ENCODE assay signal across 8 cellular contexts in the genomic region with DNA sequence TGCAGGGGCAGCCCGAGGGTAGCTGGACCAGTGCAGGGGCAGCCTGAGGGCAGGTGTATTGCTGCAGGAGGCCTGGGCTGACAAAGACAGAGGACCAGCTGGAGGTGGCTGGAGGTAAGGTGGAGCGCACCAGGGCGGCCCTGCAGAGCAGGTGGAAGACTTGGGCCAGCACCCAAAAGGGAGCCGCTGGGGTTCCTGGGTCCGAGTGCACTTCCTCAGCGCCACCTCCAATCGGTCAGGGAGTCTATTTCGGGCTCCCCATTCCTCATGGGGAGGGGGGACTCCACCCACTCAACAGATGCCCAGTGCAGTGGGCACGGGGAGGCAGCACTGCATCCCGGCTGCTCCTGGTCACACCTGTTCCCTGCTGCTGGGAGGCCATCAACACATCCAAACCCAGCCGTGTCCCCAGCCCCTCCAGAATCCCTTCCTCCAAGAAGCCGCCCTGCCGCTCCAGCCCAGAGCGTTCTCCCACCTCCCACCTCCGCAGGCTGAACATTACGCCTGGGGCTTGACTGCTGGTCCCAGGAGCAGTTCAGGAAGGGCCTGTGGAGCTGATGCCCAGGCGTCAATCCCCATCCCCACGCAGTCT. TPM values are rescaled to one million over a fixed set of nuclear protein-coding genes. Genes with fewer than 3 reads are reported as not detected.
DNase-seq lines count a peak whose midpoint lies in the region; ATAC-seq and TF ChIP-seq lines count a peak whose summit lies in the region.

No MANE protein-coding gene starts in this region.

- CTCF ChIA-PET in RWPE1 (lab: Yijun Ruan, JAX), result interaction anchor here (0.5 to 0.9 kb wide), 2 partner anchors 25 to 221 kb away, joined by 3 to 4 read pairs; no protein-coding TSS in a partner anchor

- no peak for DNase-seq in RWPE1 (ENCODE audit: low spot score)
- DNase-seq in fibroblast of lung (ENCODE audit: low read depth in 2 of 2), result no peak
- peak in 6 of 10 donors; percentile 19 to 92 (median 60) for DNase-seq in posterior cingulate gyrus
- no peak for DNase-seq in pons (ENCODE audit: low spot score)

- no peak overlapping the region for H3K27ac ChIP-seq in DOHH2 (ENCODE audit: low read depth, low read length)
- H3K27ac ChIP-seq in RWPE1, result peak overlapping the region; percentile 56
- no peak overlapping the region for H3K27ac ChIP-seq in fibroblast of lung (ENCODE audit: insufficient read depth, low read length)

- peaks cover 56% of the 10 kb centered on the region for H3K79me2 ChIP-seq in DOHH2 (ENCODE audit: control insufficient read depth, low read length)
- peaks cover 13% of the 10 kb centered on the region for H3K79me2 ChIP-seq in fibroblast of lung (ENCODE audit: control insufficient read depth, insufficient read depth, low read length)

- H4K20me1 ChIP-seq in DOHH2 (ENCODE audit: control insufficient read depth, insufficient read depth, low read depth, low read length) (peaks cover 13% of the 10 kb centered on the region; the same call in 1 of the 2 replicates), fibroblast of lung (ENCODE audit: control insufficient read depth, extremely low read depth, insufficient read depth, low read length) (no peaks in the 10 kb centered on the region)

- POLR2A ChIA-PET in RWPE1 (lab: Yijun Ruan, JAX; ENCODE audit: low non-redundant PET), result no interaction called here

- H2AFZ ChIP-seq in fibroblast of lung (ENCODE audit: low read length), result no peak overlapping the region

- peak overlapping the region; percentile 69 for H3K4me2 ChIP-seq in DOHH2 (ENCODE audit: low read length)
- H3K4me2 ChIP-seq in fibroblast of lung (ENCODE audit: extremely low read depth, insufficient read depth, low read length), result peak overlapping the region; percentile 94

- no peaks in the 10 kb centered on the region for H3K9me3 ChIP-seq in DOHH2 (ENCODE audit: control insufficient read depth, insufficient read depth, low read length)
- no peaks in the 10 kb centered on the region for H3K9me3 ChIP-seq in fibroblast of lung (ENCODE audit: control insufficient read depth, insufficient read depth, low read depth, low read length)

- H3K9me2 ChIP-seq in DOHH2 (replicated peaks; ENCODE audit: control insufficient read depth, low read length), result no peaks in the 10 kb centered on the region

- no peak for ATAC-seq in HG03469 (IDR thresholded peaks at IDR 0.05; ENCODE audit: unreplicated experiment)
- ATAC-seq in HG03097 (IDR thresholded peaks at IDR 0.05; ENCODE audit: low FRiP score, unreplicated experiment), result no peak
- ATAC-seq in GM18867 (IDR thresholded peaks at IDR 0.05; ENCODE audit: unreplicated experiment), result no peak

- H3K9ac ChIP-seq in fibroblast of lung (ENCODE audit: insufficient read depth, low read length), result no peak overlapping the region

- H3F3A ChIP-seq in DOHH2 (ENCODE audit: control insufficient read depth, insufficient read depth), result no peaks in the 10 kb centered on the region

- intact Hi-C loops in posterior cingulate gyrus (cut with DNase I), result loop anchor here (10.0 kb wide), 1 partner anchor 424 kb away; no protein-coding TSS in a partner anchor

- peaks cover 33% of the 10 kb centered on the region for H3K4me1 ChIP-seq in DOHH2 (ENCODE audit: control insufficient read depth, low read length)
- H3K4me1 ChIP-seq in fibroblast of lung (ENCODE audit: control insufficient read depth, extremely low read depth, insufficient read depth, low read length), result peaks cover 6% of the 10 kb centered on the region

- H3K4me3 ChIP-seq in DOHH2 (ENCODE audit: low read length), result peak overlapping the region; percentile 85
- H3K4me3 ChIP-seq in fibroblast of lung (replicated peaks in 1 of 4; ENCODE audit: control extremely low read depth in 1 of 4, insufficient read depth in 1 of 4, low read depth in 3 of 4, low read length in 4 of 4), result peak overlapping the region; percentile 56 to 89 (median 72)

- no peaks in the 10 kb centered on the region for H3K27me3 ChIP-seq in DOHH2 (ENCODE audit: control insufficient read depth, low read length)
- H3K27me3 ChIP-seq in fibroblast of lung (ENCODE audit: control insufficient read depth, insufficient read depth, low read length), result no peaks in the 10 kb centered on the region

- H3K36me3 ChIP-seq in DOHH2 (ENCODE audit: control insufficient read depth, low read length), result peaks cover 24% of the 10 kb centered on the region
- H3K36me3 ChIP-seq in fibroblast of lung (ENCODE audit: control insufficient read depth, insufficient read depth, low read length), result no peaks in the 10 kb centered on the region

- TF ChIP-seq CTCF in DOHH2 (IDR thresholded peaks at IDR 0.05; ENCODE audit: low read depth, low read length, poor library complexity, severe bottlenecking), result no peak
- no peak for TF ChIP-seq CTCF in RWPE1 (conservative IDR thresholded peaks at IDR 0.05; ENCODE audit: low read depth)
- no peak for TF ChIP-seq CTCF in fibroblast of lung (conservative IDR thresholded peaks at IDR 0.05 in 1 of 2, IDR thresholded peaks at IDR 0.05 in 1 of 2; ENCODE audit: low read depth in 1 of 2, low read length in 2 of 2)

RNA-seq across cellular contexts. Expression of a gene that starts 1.5 kb away (rescaled TPM):
- 20.5 and 62.9 TPM in 2 replicates for total RNA-seq in fibroblast of lung
- polyA plus RNA-seq in fibroblast of lung, result 80.5 and 113 TPM in 2 replicates
- 141 and 217 TPM in 2 replicates for polyA plus RNA-seq in fibroblast of lung (2012)
- polyA minus RNA-seq in fibroblast of lung (ENCODE audit: low replicate concordance), result 15.6 and 28.5 TPM in 2 replicates

Comparison
In these comparisons a context has a peak if more than half of its experiments do, and no peak if none do; other contexts are left out.
1. DNase-seq: peak in posterior cingulate gyrus (6 of 10); none in RWPE1 (single experiment), fibroblast of lung (0 of 2) and pons (single experiment).